ENCODE assay signal across 1 cellular context in genomic region chr9:41098759-41099158, GRCh38.
TF ChIP-seq lines count a peak whose summit lies in the region.

No MANE protein-coding gene starts in this region.

TF ChIP-seq in K562, 482 proteins besides CTCF, POLR2A, EP300 and RAD21:
- 0 out of 2 replicates have a peak, but pooled peaks have one; percentile 45 for TF ChIP-seq HMBOX1 (IDR thresholded peaks at IDR 0.05)
TF ChIP-seq in K562: peak in this region for 1; not testable (repeated sequence) for 481.
